In genomic region chr4:1676605-1677525, GRCh38 we compare ENCODE assay signal across 16 cellular contexts.
"Had no signal": no experiment of that assay in that cellular context is flagged by ENCODE, and none has a peak within 500 bp of the region (broad histone marks: within the 10 kb centered on the region; RNA-seq: fewer than 3 reads in every experiment).

No MANE protein-coding gene starts in this region.

- ATAC-seq: activated CD4-positive, CD25-positive, alpha-beta regulatory T cell treated with anti-CD3 and anti-CD28 coated beads, Interleukin-2, amount 50 U/mL, for 24 hours; left colon; mucosa of descending colon; natural killer cell; sciatic nerve had no signal

- H3K4me3 Mint-ChIP-seq: activated naive CD8-positive, alpha-beta T cell treated with anti-CD3 and anti-CD28 coated beads for 36 hours; natural killer cell had no signal

- H3K27ac ChIP-seq: breast epithelium, esophagus muscularis mucosa, testis had no signal

- H3K9me3 Mint-ChIP-seq: activated naive CD8-positive, alpha-beta T cell treated with anti-CD3 and anti-CD28 coated beads for 36 hours; natural killer cell had no signal

- H3K4me3 ChIP-seq: breast epithelium, dorsolateral prefrontal cortex, esophagus muscularis mucosa, mucosa of descending colon, testis had no signal

- H3K4me1 Mint-ChIP-seq: activated naive CD8-positive, alpha-beta T cell treated with anti-CD3 and anti-CD28 coated beads for 36 hours; natural killer cell had no signal

- H3K36me3 ChIP-seq: breast epithelium, esophagus muscularis mucosa had no signal

- H3K27me3 ChIP-seq: breast epithelium, dorsolateral prefrontal cortex, esophagus muscularis mucosa, testis had no signal

- DNase-seq: activated effector memory CD4-positive, alpha-beta T cell treated with anti-CD3 and anti-CD28 coated beads, Interleukin-2, amount 50 U/mL, for 16 hours; activated naive CD8-positive, alpha-beta T cell treated with anti-CD3 and anti-CD28 coated beads for 36 hours; activated T-cell treated with anti-CD3 and anti-CD28 coated beads, Interleukin-2, amount 50 U/mL, for 1 hour; aorta; dorsolateral prefrontal cortex; left colon; mammary epithelial cell; mucosa of descending colon; natural killer cell; stimulated activated naive CD4-positive, alpha-beta T cell treated with Interleukin-2 at 50 U/mL for 16 hours; T-helper 1 cell; testis had no signal

- H3K4me1 ChIP-seq: breast epithelium, esophagus muscularis mucosa, testis had no signal

- H3K9me3 ChIP-seq: breast epithelium, esophagus muscularis mucosa, mucosa of descending colon, testis had no signal

- H3K36me3 Mint-ChIP-seq: activated naive CD8-positive, alpha-beta T cell treated with anti-CD3 and anti-CD28 coated beads for 36 hours; natural killer cell had no signal

- H3K27ac Mint-ChIP-seq: activated naive CD8-positive, alpha-beta T cell treated with anti-CD3 and anti-CD28 coated beads for 36 hours; natural killer cell had no signal
